ENCODE assay signal across 1 cellular context in genomic region chr14:102088012-102088792, GRCh38.
TF ChIP-seq lines count a peak whose summit lies in the region.

No MANE protein-coding gene starts in this region.

TF ChIP-seq in K562, 482 proteins besides CTCF, POLR2A, EP300 and RAD21 (continued from another document and continues in another):
- TF ChIP-seq HES1 (IDR thresholded peaks at IDR 0.05; ENCODE audit: low read depth) (no peak), DMBX1 (CRISPR knock-in tag; IDR thresholded peaks at IDR 0.05; ENCODE audit: borderline replicate concordance) (0 out of 2 replicates have a peak, but pooled peaks have one; percentile 27), MECOM (CRISPR knock-in tag; IDR thresholded peaks at IDR 0.05) (0 out of 2 replicates have a peak, but pooled peaks have one; percentile 24), ZNF23 (CRISPR knock-in tag; IDR thresholded peaks at IDR 0.05) (no peak), MGA (IDR thresholded peaks at IDR 0.05) (peak; percentile 97), USF1 (CRISPR knock-in tag; IDR thresholded peaks at IDR 0.05) (peak; percentile 70), XRCC3 (IDR thresholded peaks at IDR 0.05) (no peak), LARP7 (IDR thresholded peaks at IDR 0.05) (no peak), ZNF384 (IDR thresholded peaks at IDR 0.05; ENCODE audit: low read depth, low read length) (no peak), MTA2 (IDR thresholded peaks at IDR 0.05; ENCODE audit: low read depth) (no peak), THAP12 (CRISPR knock-in tag; IDR thresholded peaks at IDR 0.05) (0 out of 2 replicates have a peak, but pooled peaks have one; percentile 15), ZBTB1 (CRISPR knock-in tag; IDR thresholded peaks at IDR 0.05; ENCODE audit: borderline replicate concordance, low read depth) (no peak), ZNF644 (tag; IDR thresholded peaks at IDR 0.05; ENCODE audit: low read depth) (peak; percentile 76; the same call in 1 of the 2 replicates), TFAP4 (CRISPR knock-in tag; IDR thresholded peaks at IDR 0.05; ENCODE audit: borderline replicate concordance) (peak; percentile 81; the same call in 1 of the 2 replicates), ESRRB (CRISPR knock-in tag; IDR thresholded peaks at IDR 0.05; ENCODE audit: borderline replicate concordance) (no peak), HDAC8 (tag; IDR thresholded peaks at IDR 0.05) (peak; percentile 61; the same call in 1 of the 2 replicates), EZH2 (IDR thresholded peaks at IDR 0.05; ENCODE audit: borderline replicate concordance, low read depth, low read length) (no peak), JUN (IDR thresholded peaks at IDR 0.05; ENCODE audit: borderline replicate concordance, low read depth, low read length) (no peak), JUN (CRISPR knock-in tag; IDR thresholded peaks at IDR 0.05; ENCODE audit: borderline replicate concordance) (peak; percentile 76; the same call in 1 of the 2 replicates), FOSL1 (tag; conservative IDR thresholded peaks at IDR 0.05) (no peak), BACH1 (tag; IDR thresholded peaks at IDR 0.05) (0 out of 2 replicates have a peak, but pooled peaks have one; percentile 24), E2F6 (IDR thresholded peaks at IDR 0.05; ENCODE audit: borderline replicate concordance in 1 of 2, extremely low read depth in 1 of 2, insufficient read depth in 1 of 2, insufficient read length in 1 of 2, low read depth in 1 of 2, low read length in 1 of 2, poor library complexity in 1 of 2, severe bottlenecking in 1 of 2) (peak; percentile 89 to 91), SREBF2 (CRISPR knock-in tag; IDR thresholded peaks at IDR 0.05) (no peak), ESRRA (IDR thresholded peaks at IDR 0.05; ENCODE audit: borderline replicate concordance, low read depth) (no peak), ZNF431 (CRISPR knock-in tag; IDR thresholded peaks at IDR 0.05) (peak; percentile 73), CHCHD3 (CRISPR knock-in tag; IDR thresholded peaks at IDR 0.05) (no peak), MIER1 (IDR thresholded peaks at IDR 0.05; ENCODE audit: low read depth) (no peak), SPI1 (IDR thresholded peaks at IDR 0.05; ENCODE audit: borderline replicate concordance, low read depth, low read length) (peak; percentile 72), RBM17 (IDR thresholded peaks at IDR 0.05; ENCODE audit: borderline replicate concordance, low read depth, low read length) (no peak), RBM39 (optimal IDR thresholded peaks at IDR 0.05; ENCODE audit: low read depth, low read length) (no peak), EWSR1 (IDR thresholded peaks at IDR 0.05; ENCODE audit: borderline replicate concordance, low read depth, partially characterized antibody) (no peak), ZNF668 (CRISPR knock-in tag; IDR thresholded peaks at IDR 0.05) (no peak; the same call in 1 of the 2 replicates), CBX2 (IDR thresholded peaks at IDR 0.05; ENCODE audit: insufficient read depth, low read length, poor library complexity, severe bottlenecking) (no peak), PHB2 (IDR thresholded peaks at IDR 0.05; ENCODE audit: low read depth) (no peak), TBP (optimal IDR thresholded peaks at IDR 0.05; ENCODE audit: low read depth, low read length) (no peak), GABPA (tag; conservative IDR thresholded peaks at IDR 0.05; ENCODE audit: low read depth) (0 out of 2 replicates have a peak, but pooled peaks have one; percentile 23), CHD4 (IDR thresholded peaks at IDR 0.05; ENCODE audit: insufficient read depth, insufficient replicate concordance, low read depth, low read length, poor library complexity, severe bottlenecking) (no peak), ZNF445 (CRISPR knock-in tag; IDR thresholded peaks at IDR 0.05; ENCODE audit: low read depth) (no peak), NR1H2 (CRISPR knock-in tag; IDR thresholded peaks at IDR 0.05) (no peak), ZNF780A (CRISPR knock-in tag; IDR thresholded peaks at IDR 0.05) (no peak), HIVEP1 (CRISPR knock-in tag; IDR thresholded peaks at IDR 0.05) (no peak), FOXP4 (CRISPR knock-in tag; IDR thresholded peaks at IDR 0.05; ENCODE audit: borderline replicate concordance) (no peak; the same call in 1 of the 2 replicates), RNF2 (IDR thresholded peaks at IDR 0.05) (no peak)
